In the genomic region with DNA sequence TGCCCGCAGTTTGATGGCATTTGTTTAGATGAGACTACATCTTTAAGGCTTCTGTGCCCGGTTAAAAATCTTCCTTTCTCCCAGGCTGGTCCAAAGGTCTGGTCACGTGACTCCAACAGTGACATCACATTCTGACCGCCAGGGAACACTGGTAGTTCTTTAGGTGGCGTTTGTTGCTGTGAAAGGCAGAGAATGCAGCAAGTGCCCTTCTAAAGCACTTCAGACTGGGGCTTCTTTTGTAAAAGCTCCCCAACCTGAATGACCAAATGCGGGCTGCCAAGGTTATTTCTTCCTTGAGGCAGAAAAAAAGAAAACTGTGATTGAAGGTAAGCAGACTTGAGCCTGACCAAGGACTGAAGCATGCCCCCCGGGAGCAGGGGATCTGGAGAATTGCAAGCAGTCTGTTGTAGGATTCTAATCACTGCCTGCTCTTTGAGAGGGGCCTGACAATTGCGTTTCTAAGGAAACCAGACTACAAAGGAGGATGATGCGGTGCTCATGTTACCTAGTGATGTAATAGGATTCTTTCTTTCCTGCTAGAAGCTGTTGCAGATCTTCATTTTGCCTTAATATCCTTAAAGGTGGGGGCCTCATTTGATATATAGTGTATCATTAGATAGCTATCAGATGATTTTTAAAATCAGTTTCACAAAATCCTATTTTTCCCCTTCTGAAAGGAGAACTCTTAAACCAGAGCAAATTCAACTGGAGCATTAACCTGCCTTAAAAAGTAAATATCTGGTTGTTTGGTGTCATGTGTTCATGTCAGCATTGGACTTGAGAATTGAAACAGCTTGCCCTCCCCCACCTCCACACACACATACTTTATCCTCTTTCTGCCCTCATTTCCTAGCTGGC, we compare ENCODE assay signal across 8 cellular contexts.
DNase-seq lines count a peak whose midpoint lies in the region; TF ChIP-seq lines count a peak whose summit lies in the region.

No MANE protein-coding gene starts in this region.

- peak overlapping the region; percentile 70 for H3K4me2 ChIP-seq in hepatocyte

- no peaks in the 10 kb centered on the region for H3K9me2 ChIP-seq in hepatocyte (replicated peaks; ENCODE audit: insufficient read depth)

- no peak for TF ChIP-seq POLR2A in prostate gland (IDR thresholded peaks at IDR 0.05)

- H2AFZ ChIP-seq in hepatocyte: peak overlapping the region; percentile 9

- H4K20me1 ChIP-seq in hepatocyte (ENCODE audit: insufficient read depth, poor library complexity, severe bottlenecking): no peaks in the 10 kb centered on the region

- H3K79me2 ChIP-seq in hepatocyte: peaks cover 3% of the 10 kb centered on the region

- H3K36me3 ChIP-seq in SJCRH30 (peaks cover 9% of the 10 kb centered on the region; the same call in 1 of the 2 replicates), hepatocyte (replicated peaks; ENCODE audit: insufficient read depth, low read depth) (no peaks in the 10 kb centered on the region), prostate gland (no peaks in the 10 kb centered on the region)

- 0 out of 2 replicates have a peak, but pooled peaks cover 2% of the 10 kb centered on the region for H3K4me1 ChIP-seq in SJCRH30
- H3K4me1 ChIP-seq in hepatocyte (ENCODE audit: insufficient read depth): peaks cover 3% of the 10 kb centered on the region
- no peaks in the 10 kb centered on the region for H3K4me1 ChIP-seq in prostate gland (replicated peaks)

- WGBS in hepatocyte (ENCODE audit: low lambda C conversion rate, missing lambda C conversion rate): 29% methylated on average over 9 of the region's 9 CpGs
- 27% methylated on average over 9 of the region's 9 CpGs for WGBS in prostate gland

- H3K9me3 ChIP-seq in SJCRH30 (replicated peaks) (no peaks in the 10 kb centered on the region), hepatocyte (ENCODE audit: low read depth) (no peaks in the 10 kb centered on the region), prostate gland (no peaks in the 10 kb centered on the region)

- DNase-seq in HT1080 (ENCODE audit: low read depth) (peak; percentile 29), SJCRH30 (peak; percentile 22 to 34), hepatocyte (ENCODE audit: low spot score) (peak; percentile 80), putamen (ENCODE audit: low spot score) (peak; percentile 3), mesenteric fat pad (ENCODE audit: low spot score) (no peak), amniotic stem cell (lab: John Stamatoyannopoulos, UW) (no peak), prostate gland (ENCODE audit: low spot score) (no peak)
- DNase-seq in effector CD8-positive, alpha-beta T cell (lab: John Stamatoyannopoulos, UW): no peak

- no peak overlapping the region for H3K27ac ChIP-seq in SJCRH30
- peak overlapping the region; percentile 94 for H3K27ac ChIP-seq in hepatocyte
- H3K27ac ChIP-seq in prostate gland: no peak overlapping the region

- TF ChIP-seq CTCF in hepatocyte (IDR thresholded peaks at IDR 0.05; ENCODE audit: poor library complexity): peak; percentile 10
- no peak for TF ChIP-seq CTCF in prostate gland (IDR thresholded peaks at IDR 0.05)

- no peak overlapping the region for H3K4me3 ChIP-seq in SJCRH30
- H3K4me3 ChIP-seq in hepatocyte: no peak overlapping the region
- no peak overlapping the region for H3K4me3 ChIP-seq in prostate gland

- H3K27me3 ChIP-seq in SJCRH30 (no peaks in the 10 kb centered on the region), hepatocyte (no peaks in the 10 kb centered on the region), prostate gland (replicated peaks; ENCODE audit: insufficient read depth) (no peaks in the 10 kb centered on the region)

- intact Hi-C loops in prostate gland (cut with DNase I): no loop called here

Comparison
In these comparisons a context has a peak if more than half of its experiments do, and no peak if none do; other contexts are left out.
1. DNase-seq: peak in HT1080 (single experiment), SJCRH30 (2 of 2), hepatocyte (single experiment) and putamen (single experiment); none in mesenteric fat pad (single experiment), amniotic stem cell (single experiment), prostate gland (single experiment) and effector CD8-positive, alpha-beta T cell (single experiment).